15 cellular contexts compared by ENCODE assay signal in the genomic region with DNA sequence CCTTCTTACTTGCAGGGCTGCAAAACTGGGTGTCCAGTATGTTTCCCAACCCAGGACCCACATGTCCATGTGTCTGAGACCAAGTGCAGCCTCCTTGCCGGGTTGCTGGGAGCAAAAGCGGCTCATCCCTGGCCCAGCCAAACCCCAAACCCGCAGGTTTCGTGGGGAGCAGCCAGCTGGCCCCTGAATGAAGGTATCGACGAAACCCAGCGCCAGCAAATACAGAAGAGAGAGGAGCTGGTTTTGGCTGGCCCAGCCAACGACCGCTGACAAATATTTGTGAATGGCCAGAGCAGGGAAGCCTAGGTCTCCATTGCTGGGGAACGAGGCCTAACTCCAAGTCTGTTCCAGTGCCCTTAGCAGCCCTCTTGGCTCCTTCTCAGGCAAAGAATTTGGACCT.
A peak's percentile ranks its signal among the peaks of the same experiment; 100 is the strongest.
DNase-seq lines count a peak whose midpoint lies in the region; ATAC-seq and TF ChIP-seq lines count a peak whose summit lies in the region.
"Had no signal": no experiment of that assay in that cellular context is flagged by ENCODE, and none has a peak within 500 bp of the region (broad histone marks: within the 10 kb centered on the region; RNA-seq: fewer than 3 reads in every experiment).

No MANE protein-coding gene starts in this region.

- in situ Hi-C loops in G401 (cut with HindIII; ENCODE audit: low sequenced_read_pairs), result no loop called here
- in situ Hi-C loops in astrocyte of the cerebellum (cut with HindIII; ENCODE audit: low sequenced_read_pairs), result no loop called here

- intact Hi-C loops in sciatic nerve (cut with DNase I), result no loop called here

- DNase-seq in G401 (ENCODE audit: low spot score), result peak; percentile 86
- DNase-seq in astrocyte of the cerebellum (ENCODE audit: low read depth), result peak; percentile 46
- peak; percentile 71 for DNase-seq in cerebellum (ENCODE audit: low spot score)
- DNase-seq in sciatic nerve (ENCODE audit: low spot score), result peak; percentile 73
- no peak for DNase-seq in NCI-H524 (lab: John Stamatoyannopoulos, UW)
- no peak for DNase-seq in NCI-H1048 (lab: John Stamatoyannopoulos, UW)
- DNase-seq: ACHN; Calu3; CD4-positive, CD25-positive, alpha-beta regulatory T cell; DMS 273 treated with DMSO at 0.1 percent for 48 hours; HCEC 1CT; HFFc6 had no signal

- no peak for TF ChIP-seq CTCF in astrocyte of the cerebellum (IDR thresholded peaks at IDR 0.05; ENCODE audit: low read depth, low read length, missing control alignments)

- ATAC-seq in sciatic nerve (peak; percentile 28), GM19397 (IDR thresholded peaks at IDR 0.05; ENCODE audit: unreplicated experiment) (no peak)
- ATAC-seq: HepG2 had no signal

- no peak overlapping the region for H3K4me3 ChIP-seq in astrocyte of the cerebellum (ENCODE audit: low read depth, low read length)
- H3K4me3 ChIP-seq: BLaER1 treated with 17β-estradiol and CSF1 and Interleukin-3, amounts not matched to agents 10 nM and 100 nM had no signal

Comparison
In these comparisons a context has a peak if more than half of its experiments do, and no peak if none do; other contexts are left out.
1. DNase-seq: peak in G401 (single experiment), astrocyte of the cerebellum (single experiment), cerebellum (single experiment) and sciatic nerve (single experiment); none in NCI-H524 (0 of 2) and NCI-H1048 (single experiment).